Comparison of ENCODE assay signal across 8 cellular contexts in genomic region chr17:45132569-45133463, GRCh38. TPM values are rescaled to one million over a fixed set of nuclear protein-coding genes. Genes with fewer than 3 reads are reported as not detected.
DNase-seq lines count a peak whose midpoint lies in the region; ATAC-seq and TF ChIP-seq lines count a peak whose summit lies in the region.

No MANE protein-coding gene starts in this region.

- peak overlapping the region; percentile 74 for H3K4me3 ChIP-seq in effector memory CD4-positive, alpha-beta T cell (ENCODE audit: insufficient read depth, low read depth, low read length, poor library complexity, severe bottlenecking)

- peak; percentile 78 for TF ChIP-seq CTCF in activated CD8-positive, alpha-beta T cell treated with anti-CD3 and anti-CD28 coated beads for 36 hours (IDR thresholded peaks at IDR 0.05)

- peak overlapping the region; percentile 85 for H3K4me3 Mint-ChIP-seq in activated CD8-positive, alpha-beta T cell treated with anti-CD3 and anti-CD28 coated beads for 36 hours

- no peaks in the 10 kb centered on the region for H3K27me3 ChIP-seq in effector memory CD4-positive, alpha-beta T cell (replicated peaks; ENCODE audit: control insufficient read depth, insufficient read depth, low read length, poor library complexity, severe bottlenecking)

- CTCF ChIA-PET in activated CD8-positive, alpha-beta T cell treated with anti-CD3 and anti-CD28 coated beads for 36 hours (lab: Charles Lee) = interaction anchor here (0.7 to 6.1 kb wide), 10 partner anchors 9 to 231 kb away, joined by 3 to 369 read pairs (median 4); partner anchors contain the start of gene HEXIM1

- no peaks in the 10 kb centered on the region for H3K36me3 Mint-ChIP-seq in activated CD8-positive, alpha-beta T cell treated with anti-CD3 and anti-CD28 coated beads for 36 hours (ENCODE audit: low read depth)

- POLR2A ChIA-PET in activated CD8-positive, alpha-beta T cell treated with anti-CD3 and anti-CD28 coated beads for 36 hours (lab: Charles Lee) = interaction anchor here (0.9 to 1.6 kb wide), 2 partner anchors 8 to 16 kb away, joined by 4 to 8 read pairs; partner anchors contain the start of gene HEXIM1

- intact Hi-C loops in activated CD8-positive, alpha-beta T cell treated with anti-CD3 and anti-CD28 coated beads for 36 hours (cut with micrococcal nuclease) = no loop called here

- H3K4me1 Mint-ChIP-seq in activated CD8-positive, alpha-beta T cell treated with anti-CD3 and anti-CD28 coated beads for 36 hours (ENCODE audit: low read depth) = peaks cover 12% of the 10 kb centered on the region

- ATAC-seq in HG02678 (IDR thresholded peaks at IDR 0.05; ENCODE audit: unreplicated experiment) = peak; percentile 35
- ATAC-seq in activated CD8-positive, alpha-beta T cell treated with anti-CD3 and anti-CD28 coated beads for 36 hours = peak; percentile 56
- no peak for ATAC-seq in HG03342 (IDR thresholded peaks at IDR 0.05; ENCODE audit: unreplicated experiment)

- no peaks in the 10 kb centered on the region for H3K9me3 ChIP-seq in effector memory CD4-positive, alpha-beta T cell (ENCODE audit: control insufficient read depth, low read length)

- peak overlapping the region; percentile 79 for H3K27ac Mint-ChIP-seq in activated CD8-positive, alpha-beta T cell treated with anti-CD3 and anti-CD28 coated beads for 36 hours

- H3K9me3 Mint-ChIP-seq in activated CD8-positive, alpha-beta T cell treated with anti-CD3 and anti-CD28 coated beads for 36 hours = no peaks in the 10 kb centered on the region

- H3K27ac ChIP-seq in effector memory CD4-positive, alpha-beta T cell (ENCODE audit: insufficient read depth, low read length, poor library complexity, severe bottlenecking) = peak overlapping the region; percentile 84

- H3K36me3 ChIP-seq in effector memory CD4-positive, alpha-beta T cell (ENCODE audit: control insufficient read depth, insufficient read depth, low read length) = no peaks in the 10 kb centered on the region

- DNase-seq in DMS 273 (lab: John Stamatoyannopoulos, UW; ENCODE audit: unreplicated experiment) (peak; percentile 88), NCI-H774 (lab: John Stamatoyannopoulos, UW) (peak; percentile 69), lung microvascular endothelial cell (ENCODE audit: low read depth in 2 of 2) (peak; percentile 86 to 92)
- peak; percentile 75 for DNase-seq in activated CD8-positive, alpha-beta T cell treated with anti-CD3 and anti-CD28 coated beads for 36 hours
- peak; percentile 41 to 62 (median 60) for DNase-seq in effector memory CD4-positive, alpha-beta T cell
- peak in 2 of 3 experiments; percentile 52 to 69 for DNase-seq in stimulated activated CD4-positive, alpha-beta T cell treated with anti-CD3 and anti-CD28 coated beads, TNF-alpha, amount 100 ng/mL, for 4 hours (ENCODE audit: low read depth in 3 of 3)

- no peaks in the 10 kb centered on the region for H3K27me3 Mint-ChIP-seq in activated CD8-positive, alpha-beta T cell treated with anti-CD3 and anti-CD28 coated beads for 36 hours

- H3K4me1 ChIP-seq in effector memory CD4-positive, alpha-beta T cell (ENCODE audit: control insufficient read depth, insufficient read depth, low read length, poor library complexity, severe bottlenecking) = peaks cover 17% of the 10 kb centered on the region

RNA-seq across cellular contexts. Expression of gene PLCD3, which starts 0.5 kb away (rescaled TPM):
- 1 to 10 TPM; 3.9 to 6.6 TPM for total RNA-seq in activated CD8-positive, alpha-beta T cell treated with anti-CD3 and anti-CD28 coated beads for 36 hours
- total RNA-seq in lung microvascular endothelial cell = 10.9 and 12.3 TPM in 2 replicates

RNA-seq across cellular contexts. Expression of gene ACBD4, which starts 2.7 kb away (rescaled TPM):
- 10 to 100 TPM; 12.4 to 12.6 TPM for total RNA-seq in activated CD8-positive, alpha-beta T cell treated with anti-CD3 and anti-CD28 coated beads for 36 hours
- 3.2 and 3.3 TPM in 2 replicates for total RNA-seq in lung microvascular endothelial cell

RNA-seq across cellular contexts. Expression of gene HEXIM1, which starts 15.5 kb away (rescaled TPM):
- total RNA-seq in activated CD8-positive, alpha-beta T cell treated with anti-CD3 and anti-CD28 coated beads for 36 hours = 10 to 100 TPM; 22.6 to 23.5 TPM
- total RNA-seq in lung microvascular endothelial cell = 4.8 and 7.1 TPM in 2 replicates

RNA-seq across cellular contexts. Expression of gene HEXIM2, which starts 28.9 kb away (rescaled TPM):
- 1 to 10 TPM; 4.1 to 4.2 TPM for total RNA-seq in activated CD8-positive, alpha-beta T cell treated with anti-CD3 and anti-CD28 coated beads for 36 hours
- total RNA-seq in lung microvascular endothelial cell = 2.6 and 3.1 TPM in 2 replicates
